9 cellular contexts compared by ENCODE assay signal in the genomic region with DNA sequence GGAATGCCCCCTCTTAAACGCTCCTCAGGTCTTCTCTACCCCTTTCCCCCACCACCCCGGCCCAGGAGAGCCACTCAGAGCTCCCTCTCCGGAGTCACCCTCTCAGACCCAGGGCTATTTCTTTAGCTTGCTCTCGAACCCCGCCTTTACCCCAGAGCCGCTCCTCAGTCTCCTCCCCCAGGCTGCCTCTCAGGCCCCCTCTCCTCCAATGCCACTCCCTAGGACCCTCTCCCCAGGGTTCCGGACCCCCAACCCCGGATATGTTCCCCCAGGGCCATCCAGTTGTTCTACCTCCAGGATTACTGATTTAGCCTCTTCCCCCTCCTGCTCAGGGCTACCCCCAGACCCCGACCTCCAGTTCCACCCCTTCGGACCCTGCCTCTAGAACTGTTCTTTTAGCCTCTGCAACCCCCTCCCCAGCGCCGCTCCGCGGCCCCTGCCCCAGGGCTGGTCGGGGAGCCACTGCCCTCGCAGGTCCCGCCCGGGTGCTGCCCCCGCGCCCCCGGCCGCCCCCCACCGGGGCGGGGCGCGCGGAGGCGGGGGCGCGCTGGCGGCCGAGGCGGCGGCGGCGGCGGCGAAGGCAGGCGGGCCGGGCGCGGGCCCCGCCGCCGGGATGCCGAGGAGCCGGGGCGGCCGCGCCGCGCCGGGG. TPM values are rescaled to one million over a fixed set of nuclear protein-coding genes. Genes with fewer than 3 reads are reported as not detected.
DNase-seq lines count a peak whose midpoint lies in the region; ATAC-seq, FAIRE-seq and TF ChIP-seq lines count a peak whose summit lies in the region.
"Had no signal": no experiment of that assay in that cellular context is flagged by ENCODE, and none has a peak within 500 bp of the region (broad histone marks: within the 10 kb centered on the region; RNA-seq: fewer than 3 reads in every experiment).

MMP24 (plus strand) TSS at position 565 of the 649 bp plus-strand sequence; CDS start at position 614, 49 bp downstream.

- intact Hi-C loops in kidney (cut with DNase I), result no loop called here

- CTCF ChIA-PET in activated naive CD4-positive, alpha-beta T cell treated with anti-CD3 and anti-CD28 coated beads, Interleukin-2, amount 10 ng/mL, durations not matched to agents 7 days and 5 days (lab: Charles Lee), result interaction anchor here (1.5 kb wide), 1 partner anchor 81 kb away, joined by 3 read pairs; no protein-coding TSS in a partner anchor

- no peak within 1 kb of the TSS for H3K27ac Mint-ChIP-seq in activated naive CD4-positive, alpha-beta T cell treated with anti-CD3 and anti-CD28 coated beads, Interleukin-2, amount 10 ng/mL, durations not matched to agents 7 days and 5 days
- H3K27ac Mint-ChIP-seq in activated T-helper 17 cell treated with anti-CD3 and anti-CD28 coated beads, Interleukin-2, amount 50 U/mL, for 72 hours, result no peak within 1 kb of the TSS

- no peaks in the 10 kb centered on the region for H3K9me3 ChIP-seq in kidney (ENCODE audit: control insufficient read depth in 1 of 2, low read length in 2 of 2)
- no peaks in the 10 kb centered on the region for H3K9me3 ChIP-seq in thymus (ENCODE audit: control insufficient read depth)

- H3K27ac ChIP-seq in kidney (ENCODE audit: low read depth in 2 of 2, low read length in 2 of 2) (no peak within 1 kb of the TSS), thymus (ENCODE audit: low read depth) (no peak within 1 kb of the TSS)

- H3K27me3 Mint-ChIP-seq in activated naive CD4-positive, alpha-beta T cell treated with anti-CD3 and anti-CD28 coated beads, Interleukin-2, amount 10 ng/mL, durations not matched to agents 7 days and 5 days, result peaks cover 47% of the 10 kb centered on the region
- H3K27me3 Mint-ChIP-seq in activated T-helper 17 cell treated with anti-CD3 and anti-CD28 coated beads, Interleukin-2, amount 50 U/mL, for 72 hours, result peaks cover 27% of the 10 kb centered on the region

- H3K36me3 ChIP-seq in kidney (ENCODE audit: control insufficient read depth in 1 of 2, insufficient read depth in 2 of 2, low read length in 2 of 2), result no peaks in the 10 kb centered on the region
- H3K36me3 ChIP-seq in thymus (ENCODE audit: control insufficient read depth, insufficient read depth), result no peaks in the 10 kb centered on the region

- H3K36me3 Mint-ChIP-seq in activated naive CD4-positive, alpha-beta T cell treated with anti-CD3 and anti-CD28 coated beads, Interleukin-2, amount 10 ng/mL, durations not matched to agents 7 days and 5 days, result no peaks in the 10 kb centered on the region
- peaks cover 26% of the 10 kb centered on the region for H3K36me3 Mint-ChIP-seq in activated T-helper 17 cell treated with anti-CD3 and anti-CD28 coated beads, Interleukin-2, amount 50 U/mL, for 72 hours (ENCODE audit: low read depth)

- H3K9ac ChIP-seq in kidney (ENCODE audit: low read length in 2 of 2), result peak within 1 kb of the TSS in 1 of 2 donors; percentile 12

- no peak for TF ChIP-seq CTCF in kidney (IDR thresholded peaks at IDR 0.05; ENCODE audit: borderline replicate concordance, extremely low read depth, insufficient read depth)

- WGBS in thymus, result 2% methylated on average over 44 of the region's 53 CpGs

- peaks cover 13% of the 10 kb centered on the region for H3K4me1 Mint-ChIP-seq in activated naive CD4-positive, alpha-beta T cell treated with anti-CD3 and anti-CD28 coated beads, Interleukin-2, amount 10 ng/mL, durations not matched to agents 7 days and 5 days
- peaks cover 6% of the 10 kb centered on the region for H3K4me1 Mint-ChIP-seq in activated T-helper 17 cell treated with anti-CD3 and anti-CD28 coated beads, Interleukin-2, amount 50 U/mL, for 72 hours

- H3K4me3 Mint-ChIP-seq in activated naive CD4-positive, alpha-beta T cell treated with anti-CD3 and anti-CD28 coated beads, Interleukin-2, amount 10 ng/mL, durations not matched to agents 7 days and 5 days, result peak within 1 kb of the TSS; percentile 53
- H3K4me3 Mint-ChIP-seq in activated T-helper 17 cell treated with anti-CD3 and anti-CD28 coated beads, Interleukin-2, amount 50 U/mL, for 72 hours, result peak within 1 kb of the TSS; percentile 68

- H3K27me3 ChIP-seq in thymus (ENCODE audit: control insufficient read depth, insufficient read depth), result peaks cover 29% of the 10 kb centered on the region

- no peak for DNase-seq in activated naive CD4-positive, alpha-beta T cell treated with anti-CD3 and anti-CD28 coated beads, Interleukin-2, amount 10 ng/mL, durations not matched to agents 7 days and 5 days
- no peak for DNase-seq in activated naive CD4-positive, alpha-beta T cell treated with anti-CD3 and anti-CD28 coated beads, Interleukin-2, amount 50 U/mL, for 16 hours
- DNase-seq in kidney (no peak), DMS153 treated with DMSO at 0.1 percent for 48 hours (lab: John Stamatoyannopoulos, UW; ENCODE audit: unreplicated experiment) (no peak)
- DNase-seq in activated CD8-positive, alpha-beta memory T cell treated with anti-CD3 and anti-CD28 coated beads, Interleukin-2, amount 50 U/mL, for 4 hours, result no peak

- ATAC-seq in activated T-helper 17 cell treated with anti-CD3 and anti-CD28 coated beads, Interleukin-2, amount 50 U/mL, for 72 hours (replicated peaks), result no peak
- no peak for ATAC-seq in HG02610 (IDR thresholded peaks at IDR 0.05; ENCODE audit: unreplicated experiment)

- peaks cover 0 to 6% of the 10 kb centered on the region in 2 donors for H3K4me1 ChIP-seq in kidney (ENCODE audit: control insufficient read depth in 1 of 2, insufficient read depth in 1 of 2, low read depth in 1 of 2, low read length in 2 of 2)
- H3K4me1 ChIP-seq in thymus (ENCODE audit: control insufficient read depth, insufficient read depth, low read length), result no peaks in the 10 kb centered on the region

- FAIRE-seq in kidney (lab: Jason Lieb, UNC), result no peak
- FAIRE-seq: TTC549 had no signal

- no peaks in the 10 kb centered on the region for H3K9me3 Mint-ChIP-seq in activated naive CD4-positive, alpha-beta T cell treated with anti-CD3 and anti-CD28 coated beads, Interleukin-2, amount 10 ng/mL, durations not matched to agents 7 days and 5 days
- H3K9me3 Mint-ChIP-seq in activated T-helper 17 cell treated with anti-CD3 and anti-CD28 coated beads, Interleukin-2, amount 50 U/mL, for 72 hours, result no peaks in the 10 kb centered on the region

- peak within 1 kb of the TSS; percentile 38 to 52 for H3K4me3 ChIP-seq in kidney (ENCODE audit: low read length in 2 of 2)
- H3K4me3 ChIP-seq in thymus (ENCODE audit: low read length), result peak within 1 kb of the TSS; percentile 44

RNA-seq across cellular contexts. Expression of gene MMP24, which starts in this region (rescaled TPM):
- total RNA-seq in activated T-helper 17 cell treated with anti-CD3 and anti-CD28 coated beads, Interleukin-2, amount 50 U/mL, for 72 hours, result under 1 TPM in 1 of 2 donors, not detected in 1; 0.04 TPM
- 12.4 TPM for total RNA-seq in kidney
- polyA plus RNA-seq in kidney (ENCODE audit: insufficient read depth, low read depth, low replicate concordance) (10.7 TPM), thymus (0.11 TPM)

Comparison
In these comparisons a context has a peak if more than half of its experiments do, and no peak if none do; other contexts are left out.
1. RNA of gene MMP24 (total RNA-seq): 12.4 TPM in kidney (single experiment); 0.04 TPM in activated T-helper 17 cell treated with anti-CD3 and anti-CD28 coated beads, Interleukin-2, amount 50 U/mL, for 72 hours; every median in the first group is over 10 times any median in the second.
2. RNA of gene MMP24 (polyA plus RNA-seq): 10.7 TPM in kidney (single experiment); 0.11 TPM in thymus (single experiment); every median in the first group is over 10 times any median in the second.